Comparison of ENCODE assay signal across 1 cellular context in genomic region chr22:22030493-22031182, GRCh38.
TF ChIP-seq lines count a peak whose summit lies in the region.

No MANE protein-coding gene starts in this region.

TF ChIP-seq in GM12878, 131 proteins besides CTCF, POLR2A, EP300 and RAD21 (continued from another document and continues in another):
- TF ChIP-seq SKIL (IDR thresholded peaks at IDR 0.05; ENCODE audit: low read depth, poor library complexity, severe bottlenecking) (no peak), GATAD2B (conservative IDR thresholded peaks at IDR 0.05; ENCODE audit: low read depth) (no peak; the same call in 1 of the 2 replicates), NR2F1 (conservative IDR thresholded peaks at IDR 0.05) (peak; percentile 93), ZNF274 (IDR thresholded peaks at IDR 0.05; ENCODE audit: insufficient read depth, insufficient read length) (no peak), PKNOX1 (IDR thresholded peaks at IDR 0.05) (peak; percentile 78), EGR1 (IDR thresholded peaks at IDR 0.05; ENCODE audit: borderline replicate concordance in 1 of 2, low read depth in 2 of 2, low read length in 2 of 2) (peak in 1 of 2 experiments; percentile 45; a peak in 1 of 3 replicates), KAT2A (conservative IDR thresholded peaks at IDR 0.05; ENCODE audit: control insufficient read depth, low read depth, low read length) (no peak), BACH1 (IDR thresholded peaks at IDR 0.05; ENCODE audit: borderline replicate concordance) (peak; percentile 39; the same call in 1 of the 2 replicates), KDM1A (IDR thresholded peaks at IDR 0.05; ENCODE audit: borderline replicate concordance) (no peak), JUND (IDR thresholded peaks at IDR 0.05; ENCODE audit: low read depth, low read length) (no peak), POLR2AphosphoS5 (IDR thresholded peaks at IDR 0.05; ENCODE audit: low read length) (peak; percentile 97), SIX5 (IDR thresholded peaks at IDR 0.05; ENCODE audit: low read depth, low read length, severe bottlenecking) (no peak), RAD51 (IDR thresholded peaks at IDR 0.05) (no peak), BCL11A (IDR thresholded peaks at IDR 0.05; ENCODE audit: low read depth, low read length) (no peak; the same call in 1 of the 2 replicates), SMAD5 (IDR thresholded peaks at IDR 0.05; ENCODE audit: low read depth) (peak; percentile 98), CHD1 (IDR thresholded peaks at IDR 0.05; ENCODE audit: low read depth, low read length) (no peak), POU2F2 (IDR thresholded peaks at IDR 0.05; ENCODE audit: borderline replicate concordance, low read depth, low read length) (peak; percentile 96), NKRF (conservative IDR thresholded peaks at IDR 0.05) (peak; percentile 32; the same call in 1 of the 2 replicates), NFYA (IDR thresholded peaks at IDR 0.05; ENCODE audit: borderline replicate concordance, low read depth, low read length) (no peak), BMI1 (IDR thresholded peaks at IDR 0.05; ENCODE audit: borderline replicate concordance) (no peak), NFXL1 (IDR thresholded peaks at IDR 0.05; ENCODE audit: borderline replicate concordance) (no peak), PML (IDR thresholded peaks at IDR 0.05; ENCODE audit: low read length) (no peak), GABPA (IDR thresholded peaks at IDR 0.05; ENCODE audit: low read depth) (no peak), EZH2 (IDR thresholded peaks at IDR 0.05; ENCODE audit: borderline replicate concordance, control insufficient read depth, low read depth, low read length) (no peak), HDAC6 (IDR thresholded peaks at IDR 0.05; ENCODE audit: unreplicated experiment) (no peak), CBFB (IDR thresholded peaks at IDR 0.05; ENCODE audit: low read depth) (peak; percentile 97), BCLAF1 (IDR thresholded peaks at IDR 0.05) (no peak), ZZZ3 (IDR thresholded peaks at IDR 0.05; ENCODE audit: control insufficient read depth, insufficient read length, low read depth) (no peak), ZSCAN29 (IDR thresholded peaks at IDR 0.05) (no peak), CEBPB (IDR thresholded peaks at IDR 0.05; ENCODE audit: borderline replicate concordance in 1 of 2, low read depth in 2 of 2, low read length in 2 of 2) (no peak), LARP7 (IDR thresholded peaks at IDR 0.05) (no peak), MAX (IDR thresholded peaks at IDR 0.05; ENCODE audit: low read depth, low read length) (no peak), TAF1 (IDR thresholded peaks at IDR 0.05; ENCODE audit: borderline replicate concordance, low read depth, low read length) (peak; percentile 96), SMC3 (IDR thresholded peaks at IDR 0.05; ENCODE audit: borderline replicate concordance, low read length) (peak; percentile 81), CHD4 (IDR thresholded peaks at IDR 0.05) (no peak), SRF (IDR thresholded peaks at IDR 0.05; ENCODE audit: low read depth in 2 of 2, low read length in 2 of 2) (no peak), KLF5 (IDR thresholded peaks at IDR 0.05; ENCODE audit: partially characterized antibody) (no peak), ZNF687 (IDR thresholded peaks at IDR 0.05) (0 out of 2 replicates have a peak, but pooled peaks have one; percentile 37), CBX3 (IDR thresholded peaks at IDR 0.05; ENCODE audit: borderline replicate concordance, low read depth) (no peak), RCOR1 (conservative IDR thresholded peaks at IDR 0.05; ENCODE audit: low read depth, low read length) (no peak), E4F1 (IDR thresholded peaks at IDR 0.05; ENCODE audit: borderline replicate concordance, partially characterized antibody) (no peak), RFX5 (IDR thresholded peaks at IDR 0.05; ENCODE audit: low read depth, low read length) (no peak), SIN3A (IDR thresholded peaks at IDR 0.05; ENCODE audit: low read depth, low read length) (peak; percentile 65; the same call in 1 of the 2 replicates), NBN (IDR thresholded peaks at IDR 0.05) (0 out of 2 replicates have a peak, but pooled peaks have one; percentile 65), USF1 (IDR thresholded peaks at IDR 0.05; ENCODE audit: borderline replicate concordance, extremely low read length, insufficient read depth, low read depth, low read length) (no peak), RUNX3 (IDR thresholded peaks at IDR 0.05; ENCODE audit: low read length) (no peak), MLLT1 (IDR thresholded peaks at IDR 0.05) (peak; percentile 74; the same call in 1 of the 2 replicates), ZNF622 (IDR thresholded peaks at IDR 0.05) (no peak), ZNF384 (IDR thresholded peaks at IDR 0.05; ENCODE audit: borderline replicate concordance, low read depth, low read length) (no peak)
